In genomic region chr4:77203380-77204197, GRCh38 we compare ENCODE assay signal across 8 cellular contexts. TPM values are rescaled to one million over a fixed set of nuclear protein-coding genes. Genes with fewer than 3 reads are reported as not detected.
DNase-seq lines count a peak whose midpoint lies in the region; ATAC-seq and TF ChIP-seq lines count a peak whose summit lies in the region.

No MANE protein-coding gene starts in this region.

- H3K4me3 Mint-ChIP-seq in endothelial cell (ENCODE audit: unreplicated experiment) = no peak overlapping the region

- peak; percentile 63 to 73 for DNase-seq in SHP77 (lab: John Stamatoyannopoulos, UW)
- DNase-seq in SHP77 treated with DMSO at 0.1 percent for 48 hours (lab: John Stamatoyannopoulos, UW) = no peak
- peak; percentile 71 for DNase-seq in NCI-H69 (lab: John Stamatoyannopoulos, UW)
- DNase-seq in activated CD8-positive, alpha-beta memory T cell treated with anti-CD3 and anti-CD28 coated beads for 4 hours (ENCODE audit: low read depth in 2 of 2) = peak; percentile 33 to 40
- peak; percentile 77 for DNase-seq in endothelial cell (ENCODE audit: low spot score)
- DNase-seq in middle frontal gyrus (ENCODE audit: extremely low spot score, low spot score) = peak; percentile 44
- peak; percentile 71 for DNase-seq in stimulated activated CD8-positive, alpha-beta memory T cell treated with anti-CD3 and anti-CD28 coated beads, Interleukin-4, amount 100 ng/mL, for 48 hours

- peak; percentile 64 for TF ChIP-seq CTCF in endothelial cell (IDR thresholded peaks at IDR 0.05; ENCODE audit: unreplicated experiment)

- H3K27ac Mint-ChIP-seq in endothelial cell (ENCODE audit: unreplicated experiment) = no peak overlapping the region

- H3K9me3 Mint-ChIP-seq in endothelial cell (ENCODE audit: unreplicated experiment) = no peaks in the 10 kb centered on the region

- H3K36me3 Mint-ChIP-seq in endothelial cell (ENCODE audit: low read depth, unreplicated experiment) = no peaks in the 10 kb centered on the region

- H3K27me3 Mint-ChIP-seq in endothelial cell (ENCODE audit: unreplicated experiment) = peaks cover 6% of the 10 kb centered on the region

- peak; percentile 66 for ATAC-seq in HG03025 (IDR thresholded peaks at IDR 0.05; ENCODE audit: low FRiP score, unreplicated experiment)

- H3K4me1 Mint-ChIP-seq in endothelial cell (ENCODE audit: unreplicated experiment) = peaks cover 9% of the 10 kb centered on the region

RNA-seq across cellular contexts. Expression of gene CCNG2, which starts 46.6 kb away (rescaled TPM):
- 67.0 TPM for total RNA-seq in endothelial cell (ENCODE audit: unreplicated experiment)
